ENCODE assay signal across 29 cellular contexts in the genomic region with DNA sequence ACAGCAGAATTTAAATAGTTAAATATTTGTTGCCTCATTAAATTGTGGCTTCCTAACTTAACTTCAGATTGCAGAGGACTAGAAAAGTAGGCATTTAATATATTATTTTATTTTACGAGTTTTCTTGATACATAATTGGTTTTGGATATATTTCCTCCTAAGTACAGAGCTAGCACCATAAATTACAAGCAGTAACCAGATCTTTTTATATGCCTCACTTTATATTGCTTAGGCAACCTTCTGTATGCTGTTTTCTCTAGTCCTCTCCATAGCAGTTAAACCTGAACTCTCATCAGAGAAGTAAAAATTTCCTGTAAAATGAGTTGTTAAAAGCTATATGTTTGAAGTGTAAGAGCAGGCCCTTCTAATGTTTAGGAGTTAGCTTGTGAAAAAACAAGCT.
"Had no signal": no experiment of that assay in that cellular context is flagged by ENCODE, and none has a peak within 500 bp of the region (broad histone marks: within the 10 kb centered on the region; RNA-seq: fewer than 3 reads in every experiment).

No MANE protein-coding gene starts in this region.

- H3K27me3 Mint-ChIP-seq: activated naive CD8-positive, alpha-beta T cell treated with anti-CD3 and anti-CD28 coated beads for 36 hours; stimulated activated naive B cell treated with anti-CD40 and anti-IgM and Interleukin-4, amounts not matched to agents 10 μg/mL and 1 μg/mL and 100 μg/mL, for 72 hours had no signal

- H3K36me3 Mint-ChIP-seq: natural killer cell had no signal

- H3K9me3 ChIP-seq: adrenal gland, body of pancreas, esophagus muscularis mucosa, heart right ventricle, psoas muscle, sigmoid colon, suprapubic skin, tibial artery, upper lobe of right lung had no signal

- H3K4me3 Mint-ChIP-seq: activated naive CD4-positive, alpha-beta T cell treated with anti-CD3 and anti-CD28 coated beads for 36 hours; activated naive CD8-positive, alpha-beta T cell treated with anti-CD3 and anti-CD28 coated beads for 36 hours; natural killer cell; neural progenitor cell; stimulated activated naive B cell treated with anti-CD40 and anti-IgM and Interleukin-4, amounts not matched to agents 10 μg/mL and 1 μg/mL and 100 μg/mL, for 72 hours; T-helper 1 cell treated with Interleukin-12 subunit alpha and Interleukin-12 subunit beta and Interleukin-4 antibody, amounts not matched to agents 30 μg/mL and 1 μg/mL, for 36 hours had no signal

- H3K36me3 ChIP-seq: adrenal gland, esophagus muscularis mucosa, heart right ventricle, neural progenitor cell, sigmoid colon, suprapubic skin, tibial artery, upper lobe of right lung had no signal

- H3K4me3 ChIP-seq: adrenal gland, body of pancreas, esophagus muscularis mucosa, heart right ventricle, neural progenitor cell, psoas muscle, sigmoid colon, suprapubic skin, tibial artery, upper lobe of right lung had no signal

- H3K27ac Mint-ChIP-seq: activated naive CD4-positive, alpha-beta T cell treated with anti-CD3 and anti-CD28 coated beads for 36 hours; activated naive CD8-positive, alpha-beta T cell treated with anti-CD3 and anti-CD28 coated beads for 36 hours; natural killer cell; neural progenitor cell; T-helper 1 cell treated with Interleukin-12 subunit alpha and Interleukin-12 subunit beta and Interleukin-4 antibody, amounts not matched to agents 30 μg/mL and 1 μg/mL, for 36 hours had no signal

- H3K9me3 Mint-ChIP-seq: activated naive CD4-positive, alpha-beta T cell treated with anti-CD3 and anti-CD28 coated beads for 36 hours; activated naive CD8-positive, alpha-beta T cell treated with anti-CD3 and anti-CD28 coated beads for 36 hours; natural killer cell; neural progenitor cell; T-helper 1 cell treated with Interleukin-12 subunit alpha and Interleukin-12 subunit beta and Interleukin-4 antibody, amounts not matched to agents 30 μg/mL and 1 μg/mL, for 36 hours had no signal

- ATAC-seq: body of pancreas; foreskin keratinocyte; heart right ventricle; natural killer cell; psoas muscle; stimulated activated naive B cell treated with anti-CD40 and anti-IgM and Interleukin-4, amounts not matched to agents 10 μg/mL and 1 μg/mL and 100 μg/mL, for 72 hours; upper lobe of right lung had no signal

- H3K27ac ChIP-seq: adrenal gland, body of pancreas, esophagus muscularis mucosa, foreskin keratinocyte, heart right ventricle, neural progenitor cell, parathyroid adenoma, psoas muscle, sigmoid colon, suprapubic skin, tibial artery, upper lobe of right lung had no signal

- H3K4me1 ChIP-seq: adrenal gland, body of pancreas, esophagus muscularis mucosa, foreskin keratinocyte, heart right ventricle, neural progenitor cell, parathyroid adenoma, psoas muscle, suprapubic skin, tibial artery, upper lobe of right lung had no signal

- DNase-seq: activated CD4-positive, alpha-beta T cell treated with anti-CD3 and anti-CD28 coated beads for 4 hours; activated CD4-positive, alpha-beta T cell treated with anti-CD3 and anti-CD28 coated beads, Interleukin-2, amount 50 U/mL, for 4 hours; activated effector memory CD4-positive, alpha-beta T cell treated with Interleukin-2 at 50 U/mL for 16 hours; activated naive CD4-positive, alpha-beta T cell treated with anti-CD3 and anti-CD28 coated beads for 36 hours; activated naive CD8-positive, alpha-beta T cell treated with anti-CD3 and anti-CD28 coated beads for 36 hours; activated T-cell treated with anti-CD3 and anti-CD28 coated beads for 4 hours; adrenal gland; aorta; body of pancreas; dermis blood vessel endothelial cell; effector CD4-positive, alpha-beta T cell; foreskin keratinocyte; heart right ventricle; midbrain; natural killer cell; occipital lobe; psoas muscle; sigmoid colon; small intestine; stimulated activated CD4-positive, alpha-beta T cell treated with anti-CD3 and anti-CD28 coated beads, Interleukin-4, amount 100 ng/mL, for 24 hours; stimulated activated naive B cell treated with anti-CD40 and anti-IgM and Interleukin-4, amounts not matched to agents 10 μg/mL and 1 μg/mL and 100 μg/mL, for 72 hours; T1000; tibial artery; upper lobe of right lung had no signal
